Comparison of ENCODE assay signal across 27 cellular contexts in genomic region chr3:88775026-88775690, GRCh38.
"Had no signal": no experiment of that assay in that cellular context is flagged by ENCODE, and none has a peak within 500 bp of the region (broad histone marks: within the 10 kb centered on the region; RNA-seq: fewer than 3 reads in every experiment).

No MANE protein-coding gene starts in this region.

- H3K27ac Mint-ChIP-seq: activated CD4-positive, alpha-beta memory T cell treated with anti-CD3 and anti-CD28 coated beads, Interleukin-2, amount 10 ng/mL, durations not matched to agents 7 days and 5 days; activated CD4-positive, alpha-beta T cell treated with anti-CD3 and anti-CD28 coated beads for 36 hours; activated CD4-positive, alpha-beta T cell treated with anti-CD3 and anti-CD28 coated beads, Interleukin-2, amount 10 ng/mL, durations not matched to agents 24 days and 14 days; activated naive CD4-positive, alpha-beta T cell treated with anti-CD3 and anti-CD28 coated beads, Interleukin-2, amount 10 ng/mL, durations not matched to agents 7 days and 5 days; activated naive CD8-positive, alpha-beta T cell; activated T-cell treated with anti-CD3 and anti-CD28 coated beads, Interleukin-2, amount 50 U/mL, for 24 hours; activated T-cell treated with anti-CD3 and anti-CD28 coated beads, Interleukin-2, amount 50 U/mL, for 72 hours; effector memory CD8-positive, alpha-beta T cell had no signal

- H3K27me3 ChIP-seq: brain microvascular endothelial cell, gastrocnemius medialis, heart left ventricle had no signal

- H3K27ac ChIP-seq: brain microvascular endothelial cell, gastrocnemius medialis, heart left ventricle had no signal

- H3K4me1 Mint-ChIP-seq: activated CD4-positive, alpha-beta memory T cell treated with anti-CD3 and anti-CD28 coated beads, Interleukin-2, amount 10 ng/mL, durations not matched to agents 7 days and 5 days; activated CD4-positive, alpha-beta T cell treated with anti-CD3 and anti-CD28 coated beads for 36 hours; activated CD4-positive, alpha-beta T cell treated with anti-CD3 and anti-CD28 coated beads, Interleukin-2, amount 10 ng/mL, durations not matched to agents 24 days and 14 days; activated naive CD4-positive, alpha-beta T cell treated with anti-CD3 and anti-CD28 coated beads, Interleukin-2, amount 10 ng/mL, durations not matched to agents 7 days and 5 days had no signal

- ATAC-seq: activated CD4-positive, alpha-beta T cell treated with anti-CD3 and anti-CD28 coated beads for 36 hours; activated T-cell treated with anti-CD3 and anti-CD28 coated beads, Interleukin-2, amount 50 U/mL, for 72 hours; effector memory CD8-positive, alpha-beta T cell; esophagus mucosa; gastrocnemius medialis; heart left ventricle had no signal

- H3K36me3 Mint-ChIP-seq: activated naive CD4-positive, alpha-beta T cell treated with anti-CD3 and anti-CD28 coated beads, Interleukin-2, amount 10 ng/mL, durations not matched to agents 7 days and 5 days; activated naive CD8-positive, alpha-beta T cell had no signal

- DNase-seq: activated CD4-positive, alpha-beta memory T cell treated with anti-CD3 and anti-CD28 coated beads, Interleukin-2, amount 10 ng/mL, durations not matched to agents 7 days and 5 days; activated CD4-positive, alpha-beta T cell treated with anti-CD3 and anti-CD28 coated beads for 36 hours; activated CD4-positive, alpha-beta T cell treated with anti-CD3 and anti-CD28 coated beads, Interleukin-2, amount 10 ng/mL, durations not matched to agents 24 days and 14 days; activated CD4-positive, CD25-positive, alpha-beta regulatory T cell; activated CD4-positive, CD25-positive, alpha-beta regulatory T cell treated with anti-CD3 and anti-CD28 coated beads, Interleukin-2, amount 50 U/mL, for 72 hours; activated CD8-positive, alpha-beta memory T cell treated with anti-CD3 and anti-CD28 coated beads, Interleukin-2, amount 50 U/mL, for 48 hours; activated gamma-delta T cell; activated naive CD4-positive, alpha-beta T cell; activated naive CD4-positive, alpha-beta T cell treated with anti-CD3 and anti-CD28 coated beads, Interleukin-2, amount 10 ng/mL, durations not matched to agents 7 days and 5 days; activated T-cell treated with anti-CD3 and anti-CD28 coated beads for 4 hours; activated T-cell treated with anti-CD3 and anti-CD28 coated beads, Interleukin-2, amount 50 U/mL, for 24 hours; activated T-cell treated with anti-CD3 and anti-CD28 coated beads, Interleukin-2, amount 50 U/mL, for 72 hours; amniotic stem cell; anterior cingulate cortex; brain microvascular endothelial cell; caudate nucleus; cortex of kidney; dermis blood vessel endothelial cell; effector CD4-positive, alpha-beta T cell; effector memory CD8-positive, alpha-beta T cell; foreskin fibroblast; gastrocnemius medialis; glutamatergic neuron; heart left ventricle; T-helper 2 cell had no signal

- H3K27me3 Mint-ChIP-seq: activated CD4-positive, alpha-beta memory T cell treated with anti-CD3 and anti-CD28 coated beads, Interleukin-2, amount 10 ng/mL, durations not matched to agents 7 days and 5 days; activated CD4-positive, alpha-beta T cell treated with anti-CD3 and anti-CD28 coated beads for 36 hours; activated CD4-positive, alpha-beta T cell treated with anti-CD3 and anti-CD28 coated beads, Interleukin-2, amount 10 ng/mL, durations not matched to agents 24 days and 14 days; activated naive CD4-positive, alpha-beta T cell treated with anti-CD3 and anti-CD28 coated beads, Interleukin-2, amount 10 ng/mL, durations not matched to agents 7 days and 5 days; activated naive CD8-positive, alpha-beta T cell; activated T-cell treated with anti-CD3 and anti-CD28 coated beads, Interleukin-2, amount 50 U/mL, for 24 hours; effector memory CD8-positive, alpha-beta T cell had no signal

- H3K4me1 ChIP-seq: gastrocnemius medialis, heart left ventricle had no signal

- H3K4me3 ChIP-seq: gastrocnemius medialis, heart left ventricle had no signal

- H3K9me3 ChIP-seq: gastrocnemius medialis had no signal

- H3K4me3 Mint-ChIP-seq: activated CD4-positive, alpha-beta memory T cell treated with anti-CD3 and anti-CD28 coated beads, Interleukin-2, amount 10 ng/mL, durations not matched to agents 7 days and 5 days; activated CD4-positive, alpha-beta T cell treated with anti-CD3 and anti-CD28 coated beads for 36 hours; activated CD4-positive, alpha-beta T cell treated with anti-CD3 and anti-CD28 coated beads, Interleukin-2, amount 10 ng/mL, durations not matched to agents 24 days and 14 days; activated naive CD4-positive, alpha-beta T cell treated with anti-CD3 and anti-CD28 coated beads, Interleukin-2, amount 10 ng/mL, durations not matched to agents 7 days and 5 days; activated naive CD8-positive, alpha-beta T cell; activated T-cell treated with anti-CD3 and anti-CD28 coated beads, Interleukin-2, amount 50 U/mL, for 24 hours; activated T-cell treated with anti-CD3 and anti-CD28 coated beads, Interleukin-2, amount 50 U/mL, for 72 hours; effector memory CD8-positive, alpha-beta T cell had no signal

- H3K36me3 ChIP-seq: brain microvascular endothelial cell, gastrocnemius medialis, heart left ventricle had no signal
